ENCODE assay signal across 11 cellular contexts in the genomic region with DNA sequence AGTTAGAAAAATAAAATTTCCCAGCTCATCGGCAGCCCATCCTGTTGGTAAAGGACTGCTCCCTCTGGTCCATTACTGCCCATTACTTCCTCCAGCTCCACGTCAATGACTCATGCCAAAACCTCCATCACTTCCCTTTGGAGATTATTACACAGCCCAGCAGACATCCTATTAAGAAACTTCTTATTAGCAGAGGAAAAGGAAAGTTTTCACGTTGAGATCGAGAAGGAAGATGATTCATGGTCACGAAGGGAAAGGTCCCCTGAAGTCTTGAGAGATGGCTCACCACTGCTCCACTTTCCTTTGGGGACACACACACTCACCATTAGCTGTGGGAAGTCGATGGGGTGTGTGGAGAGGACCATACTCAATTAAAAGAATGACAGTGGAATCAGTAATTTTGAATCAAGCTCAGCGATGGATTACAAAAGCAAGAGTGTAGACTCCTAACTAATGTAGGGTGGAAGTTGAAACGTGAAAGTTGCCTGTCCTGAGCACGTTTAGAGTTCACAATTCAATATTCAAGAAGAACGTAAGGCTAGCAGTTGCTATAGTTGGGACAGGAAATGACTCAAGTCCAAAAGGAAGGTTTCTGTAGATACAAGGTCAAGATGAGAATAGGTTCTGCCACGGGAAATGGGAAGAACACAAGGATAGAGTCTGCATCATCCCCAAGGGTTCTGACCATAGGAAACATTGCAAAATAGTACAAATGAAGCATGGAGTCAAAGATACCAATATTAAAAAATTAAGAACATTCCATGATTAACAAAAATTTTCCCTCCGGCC. TPM values are rescaled to one million over a fixed set of nuclear protein-coding genes. Genes with fewer than 3 reads are reported as not detected.
DNase-seq lines count a peak whose midpoint lies in the region; ATAC-seq, FAIRE-seq and TF ChIP-seq lines count a peak whose summit lies in the region.
"Had no signal": no experiment of that assay in that cellular context is flagged by ENCODE, and none has a peak within 500 bp of the region (broad histone marks: within the 10 kb centered on the region; RNA-seq: fewer than 3 reads in every experiment).

No MANE protein-coding gene starts in this region.

- ATAC-seq in heart right ventricle = peak; percentile 35 to 79 (median 54)
- no peak for ATAC-seq in HG02610 (IDR thresholded peaks at IDR 0.05; ENCODE audit: unreplicated experiment)

- H3K36me3 ChIP-seq in heart right ventricle = no peaks in the 10 kb centered on the region
- no peaks in the 10 kb centered on the region for H3K36me3 ChIP-seq in skeletal muscle tissue (ENCODE audit: control insufficient read depth in 3 of 3, insufficient read depth in 3 of 3, low read length in 3 of 3)
- no peaks in the 10 kb centered on the region for H3K36me3 ChIP-seq in CD8-positive, alpha-beta memory T cell (ENCODE audit: insufficient read depth, low read length)

- no peak for TF ChIP-seq POLR2A in H54 (IDR thresholded peaks at IDR 0.05; ENCODE audit: low read depth, low read length)

- H3K4me3 Mint-ChIP-seq in CD8-positive, alpha-beta memory T cell = no peak overlapping the region

- no peak overlapping the region for H3K9ac ChIP-seq in skeletal muscle tissue (ENCODE audit: low read depth in 1 of 3, low read length in 3 of 3)

- no peak for FAIRE-seq in H54 (lab: Jason Lieb, UNC)
- FAIRE-seq: G401.6 had no signal

- CTCF ChIA-PET in CD8-positive, alpha-beta memory T cell (lab: Charles Lee) = no interaction called here

- DNase-seq in H54 (ENCODE audit: insufficient read length, low spot score) = peak; percentile 34
- DNase-seq in heart right ventricle = peak in 1 of 2 donors; percentile 51
- DNase-seq in cerebellum (ENCODE audit: low spot score) = no peak
- no peak for DNase-seq in CD8-positive, alpha-beta memory T cell
- DNase-seq in activated gamma-delta T cell (lab: John Stamatoyannopoulos, UW) = no peak
- DNase-seq: activated T-cell treated with anti-CD3 and anti-CD28 coated beads, Interleukin-2, amount 50 U/mL, for 48 hours; NCI-H2081 treated with DMSO at 0.1 percent for 48 hours had no signal

- peaks cover 10 to 39% of the 10 kb centered on the region in 2 donors for H3K27me3 Mint-ChIP-seq in CD8-positive, alpha-beta memory T cell

- H3K9me3 ChIP-seq in heart right ventricle (no peaks in the 10 kb centered on the region), skeletal muscle tissue (ENCODE audit: control insufficient read depth in 3 of 3, low read length in 3 of 3) (no peaks in the 10 kb centered on the region)
- H3K9me3 ChIP-seq in CD8-positive, alpha-beta memory T cell (ENCODE audit: low read length) = no peaks in the 10 kb centered on the region

- H3K9me3 Mint-ChIP-seq in CD8-positive, alpha-beta memory T cell = peaks cover 0 to 4% (median 0%) of the 10 kb centered on the region in 5 donors

- peak overlapping the region; percentile 68 to 94 (median 84) for H3K27ac ChIP-seq in heart right ventricle
- H3K27ac ChIP-seq in skeletal muscle tissue (ENCODE audit: low read depth, low read length) = peak overlapping the region; percentile 58
- H3K27ac ChIP-seq in CD8-positive, alpha-beta memory T cell (ENCODE audit: low read depth, low read length) = no peak overlapping the region

- H3K4me1 ChIP-seq in heart right ventricle (peaks cover 5 to 95% (median 72%) of the 10 kb centered on the region in 9 donors), skeletal muscle tissue (ENCODE audit: control insufficient read depth in 3 of 3, insufficient read depth in 3 of 3, low read length in 3 of 3) (peaks cover 0 to 18% (median 13%) of the 10 kb centered on the region in 3 donors)
- H3K4me1 ChIP-seq in CD8-positive, alpha-beta memory T cell (ENCODE audit: insufficient read depth, low read length) = no peaks in the 10 kb centered on the region

- intact Hi-C loops in heart right ventricle (cut with DNase I) = no loop called here

- no peaks in the 10 kb centered on the region for H3K27me3 ChIP-seq in heart right ventricle
- H3K27me3 ChIP-seq in skeletal muscle tissue (ENCODE audit: control insufficient read depth in 3 of 3, insufficient read depth in 3 of 3, low read length in 3 of 3) = no peaks in the 10 kb centered on the region
- H3K27me3 ChIP-seq in CD8-positive, alpha-beta memory T cell (ENCODE audit: insufficient read depth, low read length, poor library complexity, severe bottlenecking) = no peaks in the 10 kb centered on the region

- 48 to 64% methylated on average over 12 of the region's 12 CpGs for WGBS in heart right ventricle, 2 donors

- H3K36me3 Mint-ChIP-seq in CD8-positive, alpha-beta memory T cell = peaks cover 0 to 3% (median 0%) of the 10 kb centered on the region in 3 donors

- H3K4me3 ChIP-seq in WI38 (ENCODE audit: low read depth, low read length) (peak overlapping the region; percentile 30; the same call in 1 of the 2 replicates), heart right ventricle (peak overlapping the region in 2 of 10 donors; percentile 8 to 9), skeletal muscle tissue (ENCODE audit: low read length in 3 of 3) (no peak overlapping the region)
- no peak overlapping the region for H3K4me3 ChIP-seq in CD8-positive, alpha-beta memory T cell (ENCODE audit: low read length)

- TF ChIP-seq CTCF in WI38 (IDR thresholded peaks at IDR 0.05; ENCODE audit: low read depth, low read length) (no peak), heart right ventricle (IDR thresholded peaks at IDR 0.05) (no peak)

- H3K27ac Mint-ChIP-seq in CD8-positive, alpha-beta memory T cell = no peak overlapping the region

- H3K4me1 Mint-ChIP-seq in CD8-positive, alpha-beta memory T cell = peaks cover 0 to 2% (median 0%) of the 10 kb centered on the region in 3 donors

- POLR2A ChIA-PET in CD8-positive, alpha-beta memory T cell (lab: Charles Lee) = no interaction called here

RNA-seq across cellular contexts. Expression of a gene that starts 21.6 kb away (rescaled TPM):
- total RNA-seq in heart right ventricle (10 to 100 TPM; 19.0 to 47.1 (median 27.1) TPM), skeletal muscle tissue (85.1 TPM), cerebellum (34.3 TPM)
- polyA plus RNA-seq in heart right ventricle = 10 to 100 TPM in 1 of 2 donors, 1 to 10 TPM in 1; 6.9 to 19.6 TPM
- total RNA-seq in CD8-positive, alpha-beta memory T cell = under 1 TPM; 0.72 to 0.95 TPM
- polyA plus RNA-seq in CD8-positive, alpha-beta memory T cell = not detected

Comparison
In these comparisons a context has a peak if more than half of its experiments do, and no peak if none do; other contexts are left out.
1. RNA of a gene that starts 21.6 kb away (total RNA-seq): 85.1 TPM in skeletal muscle tissue (single experiment), 34.3 TPM in cerebellum (single experiment) and 19.0 to 47.1 TPM in heart right ventricle; 0.72 to 0.95 TPM in CD8-positive, alpha-beta memory T cell; every median in the first group is over 10 times any median in the second.